Comparison of ENCODE assay signal across 8 cellular contexts in the genomic region with DNA sequence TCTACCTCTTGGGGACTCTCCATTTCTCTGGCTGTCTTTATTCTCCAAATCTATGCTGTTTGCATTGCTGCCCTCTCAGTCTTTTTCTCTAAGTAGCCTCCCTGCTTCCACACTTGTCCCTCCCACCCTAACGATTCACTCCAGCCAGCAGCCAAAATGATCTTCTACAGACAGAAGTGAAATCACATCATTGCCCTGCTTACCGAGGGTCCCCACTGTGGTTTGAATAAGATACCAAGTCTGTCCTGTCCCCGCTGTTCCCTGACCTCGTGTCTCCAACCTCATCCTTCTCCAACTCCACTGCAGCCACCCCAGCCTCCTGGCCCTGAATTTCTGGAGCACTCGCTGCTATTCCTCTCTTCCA. TPM values are rescaled to one million over a fixed set of nuclear protein-coding genes. Genes with fewer than 3 reads are reported as not detected.
DNase-seq lines count a peak whose midpoint lies in the region; ATAC-seq, FAIRE-seq and TF ChIP-seq lines count a peak whose summit lies in the region.

No MANE protein-coding gene starts in this region.

- no peak for TF ChIP-seq EP300 in HepG2 (IDR thresholded peaks at IDR 0.05; ENCODE audit: low read depth in 2 of 2, low read length in 2 of 2)
- TF ChIP-seq EP300 in HepG2 (CRISPR knock-in tag; IDR thresholded peaks at IDR 0.05; ENCODE audit: borderline replicate concordance), result no peak

- H3K27me3 Mint-ChIP-seq in astrocyte (ENCODE audit: low read depth, unreplicated experiment), result no peaks in the 10 kb centered on the region

- CTCF ChIA-PET in HepG2 (lab: Yijun Ruan, JAX; ENCODE audit: low intra/inter-chr PET ratio, low total read pairs), result interaction anchor here (0.6 to 1.4 kb wide), 4 partner anchors 31 to 119 kb away, joined by 3 to 13 read pairs (median 4); no protein-coding TSS in a partner anchor

- H3K27me3 ChIP-seq in astrocyte (ENCODE audit: insufficient read depth, low read length), result no peaks in the 10 kb centered on the region
- H3K27me3 ChIP-seq in HepG2 (ENCODE audit: control insufficient read depth in 1 of 2, insufficient read depth in 2 of 2, low read length in 2 of 2), result no peaks in the 10 kb centered on the region
- H3K27me3 ChIP-seq in testis, result no peaks in the 10 kb centered on the region

- 73% methylated on average over 5 of the region's 5 CpGs for WGBS in HepG2 (ENCODE audit: low lambda C conversion rate)
- 13 to 28% methylated on average over 5 of the region's 5 CpGs for WGBS in testis, 2 donors

- H3K4me1 ChIP-seq in astrocyte (ENCODE audit: insufficient read depth, low read length) (peaks cover 6% of the 10 kb centered on the region), HepG2 (ENCODE audit: insufficient read depth, low read length) (peaks cover 78% of the 10 kb centered on the region), testis (peaks cover 6% of the 10 kb centered on the region)

- H3K4me3 ChIP-seq in astrocyte (ENCODE audit: insufficient read depth, low read depth, low read length) (peak overlapping the region; percentile 45), HepG2 (replicated peaks in 1 of 3; ENCODE audit: insufficient read depth in 1 of 3, low read depth in 2 of 3, low read length in 3 of 3) (peak overlapping the region; percentile 24 to 58 (median 29); a peak in 5 of 6 replicates), testis (peak overlapping the region; percentile 19 to 42)

- peak overlapping the region; percentile 38 for H3K9ac ChIP-seq in astrocyte (ENCODE audit: low read length)
- peak overlapping the region; percentile 9; the same call in 1 of the 2 replicates for H3K9ac ChIP-seq in HepG2 (ENCODE audit: insufficient read depth, low read depth, low read length)

- BruUV-seq in HepG2 (replicated peaks; lab: Mats Ljungman, UMichigan), result no TSS peak

- H3K36me3 Mint-ChIP-seq in astrocyte (ENCODE audit: low read depth, unreplicated experiment), result peaks cover 1% of the 10 kb centered on the region

- TF ChIP-seq CTCF in astrocyte (IDR thresholded peaks at IDR 0.05; ENCODE audit: insufficient read depth, low read depth, low read length), result no peak
- TF ChIP-seq CTCF in HepG2 (CRISPR knock-in tag; IDR thresholded peaks at IDR 0.05), result no peak
- no peak for TF ChIP-seq CTCF in testis (IDR thresholded peaks at IDR 0.05)

- H4K20me1 ChIP-seq in astrocyte (ENCODE audit: insufficient read depth, low read length) (no peaks in the 10 kb centered on the region), HepG2 (ENCODE audit: insufficient read depth, low read length) (no peaks in the 10 kb centered on the region)

- TF ChIP-seq RAD21 in HepG2 (CRISPR knock-in tag; IDR thresholded peaks at IDR 0.05), result no peak

- FAIRE-seq in astrocyte (lab: Jason Lieb, UNC) (no peak), HepG2 (lab: Jason Lieb, UNC) (no peak)

- TF ChIP-seq POLR2A in HepG2 (IDR thresholded peaks at IDR 0.05; ENCODE audit: insufficient read depth in 1 of 2, low read depth in 2 of 2, low read length in 2 of 2) (no peak), testis (IDR thresholded peaks at IDR 0.05) (no peak)

- in situ Hi-C loops in HepG2 (cut with HindIII; ENCODE audit: extremely low pct_ligation_motif_present, low pct_unique_long_range_greater_than_20kb), result loop anchor here (5.0 kb wide), 1 partner anchor 120 kb away; no protein-coding TSS in a partner anchor

- H3K36me3 ChIP-seq in astrocyte (ENCODE audit: insufficient read depth, low read length) (no peaks in the 10 kb centered on the region), HepG2 (replicated peaks in 1 of 2; ENCODE audit: control insufficient read depth in 1 of 2, insufficient read depth in 2 of 2, low read length in 2 of 2) (no peaks in the 10 kb centered on the region; a peak in 1 of 5 replicates), testis (ENCODE audit: low read depth, missing control alignments) (no peaks in the 10 kb centered on the region)

- H3K9me3 ChIP-seq in astrocyte (ENCODE audit: insufficient read depth, low read depth, low read length) (no peaks in the 10 kb centered on the region), HepG2 (ENCODE audit: low read length) (no peaks in the 10 kb centered on the region), testis (no peaks in the 10 kb centered on the region)

- peak; percentile 47 for DNase-seq in NCI-H2227 (lab: John Stamatoyannopoulos, UW; ENCODE audit: unreplicated experiment)
- DNase-seq in NCI-H2227 treated with DMSO at 0.1 percent for 48 hours (lab: John Stamatoyannopoulos, UW), result no peak
- no peak for DNase-seq in astrocyte (ENCODE audit: low read depth)
- DNase-seq in HepG2 (ENCODE audit: low spot score), result no peak
- DNase-seq in testis, result no peak
- no peak for DNase-seq in stimulated activated CD4-positive, alpha-beta T cell treated with anti-CD3 and anti-CD28 coated beads, Interleukin-2, amount 100 ng/mL, for 48 hours
- no peak for DNase-seq in activated T-cell treated with anti-CD3 and anti-CD28 coated beads, Interleukin-2, amount 50 U/mL, for 48 hours

- H2AFZ ChIP-seq in astrocyte (ENCODE audit: low read depth, low read length) (peak overlapping the region; percentile 90), HepG2 (ENCODE audit: low read length) (peak overlapping the region; percentile 43)

- POLR2A ChIA-PET in HepG2 (lab: Yijun Ruan, JAX), result interaction anchor here (1.5 kb wide), 1 partner anchor 128 kb away, joined by 3 read pairs; a partner anchor contains a TSS

- intact Hi-C loops in HepG2 (cut with micrococcal nuclease; ENCODE audit: unreplicated experiment), result loop anchor here (1.0 to 2.0 kb wide), 2 partner anchors 45 to 119 kb away; no protein-coding TSS in a partner anchor
- intact Hi-C loops in testis (cut with DNase I; ENCODE audit: low total_unique reads), result no loop called here

- ATAC-seq in HepG2, result no peak
- ATAC-seq in GM21381 (IDR thresholded peaks at IDR 0.05; ENCODE audit: unreplicated experiment), result no peak

- no peaks in the 10 kb centered on the region for H3K9me3 Mint-ChIP-seq in astrocyte (ENCODE audit: unreplicated experiment)

- H3K4me2 ChIP-seq in astrocyte (ENCODE audit: low read length) (peak overlapping the region; percentile 85), HepG2 (ENCODE audit: low read depth, low read length) (peak overlapping the region; percentile 77)

- H3K4me1 Mint-ChIP-seq in astrocyte (ENCODE audit: low read depth, unreplicated experiment), result peaks cover 3% of the 10 kb centered on the region

- H3K4me3 Mint-ChIP-seq in astrocyte (ENCODE audit: unreplicated experiment), result no peak overlapping the region

- H3K79me2 ChIP-seq in astrocyte (ENCODE audit: insufficient read depth, low read length) (no peaks in the 10 kb centered on the region), HepG2 (ENCODE audit: insufficient read depth, low read length) (no peaks in the 10 kb centered on the region)

- H3K27ac ChIP-seq in astrocyte (ENCODE audit: low read depth, low read length) (no peak overlapping the region), HepG2 (ENCODE audit: extremely low read length, insufficient read depth, low read length) (peak overlapping the region; percentile 55), testis (peak overlapping the region; percentile 61 to 79)

- H3K27ac Mint-ChIP-seq in astrocyte (ENCODE audit: unreplicated experiment), result no peak overlapping the region

RNA-seq across cellular contexts. Expression of a gene that starts 11.5 kb away (rescaled TPM):
- total RNA-seq in astrocyte (not detected in 2 replicates), HepG2 (2016; rRNA removed; fragmentation: Illumina TruSeq; extraction: Trizol) (not detected in 2 replicates), testis (under 1 TPM in 1 of 2 donors, not detected in 1; 0.56 TPM)
- not detected in 2 replicates for total RNA-seq in HepG2 (2016; cell fraction: cytosol; rRNA removed; fragmentation: Illumina TruSeq; extraction: Trizol; ENCODE audit: low read depth)
- total RNA-seq in HepG2 (2016; cell fraction: insoluble cytoplasmic fraction; rRNA removed; fragmentation: Illumina TruSeq; extraction: Trizol), result not detected in 2 replicates
- total RNA-seq in HepG2 (2016; cell fraction: membrane; rRNA removed; fragmentation: Illumina TruSeq; extraction: Trizol), result not detected in 2 replicates
- not detected in 2 replicates for total RNA-seq in HepG2 (2016; cell fraction: nucleus; rRNA removed; fragmentation: Illumina TruSeq; extraction: Trizol)
- polyA plus RNA-seq in HepG2 (2011; rRNA removed) (not detected in 2 replicates), testis (ENCODE audit: insufficient read depth, low read depth, low replicate concordance) (0.25 TPM)
- polyA plus RNA-seq in HepG2 (2011; cell fraction: cytosol; rRNA removed), result not detected in 2 replicates
- not detected in 2 replicates for polyA plus RNA-seq in HepG2 (2011; cell fraction: nucleus; rRNA removed)
- not detected in 2 replicates for polyA plus RNA-seq in HepG2 (2012)
- polyA plus RNA-seq in HepG2 (2016; cell fraction: cytosol; fragmentation: Illumina TruSeq; extraction: Trizol; ENCODE audit: low read depth), result not detected in 2 replicates
- not detected in 2 replicates for polyA plus RNA-seq in HepG2 (2016; cell fraction: insoluble cytoplasmic fraction; fragmentation: Illumina TruSeq; extraction: Trizol; ENCODE audit: low read depth)
- not detected in 2 replicates for polyA plus RNA-seq in HepG2 (2016; cell fraction: membrane; fragmentation: Illumina TruSeq; extraction: Trizol; ENCODE audit: low read depth)
- polyA plus RNA-seq in HepG2 (2016; cell fraction: nucleus; fragmentation: Illumina TruSeq; extraction: Trizol; ENCODE audit: insufficient read depth, low read depth), result not detected in 2 replicates
- polyA minus RNA-seq in HepG2 (2011; rRNA and poly(A)+ RNA removed; ENCODE audit: low replicate concordance), result not detected in 2 replicates
- not detected in 2 replicates for polyA minus RNA-seq in HepG2 (2011; cell fraction: cytosol; rRNA and poly(A)+ RNA removed)
- not detected in 2 replicates for polyA minus RNA-seq in HepG2 (2011; cell fraction: nucleus; rRNA and poly(A)+ RNA removed)

RNA-seq across cellular contexts. Expression of a gene that starts 48.6 kb away (rescaled TPM):
- total RNA-seq in astrocyte (8.5 and 9.3 TPM in 2 replicates), HepG2 (2016; rRNA removed; fragmentation: Illumina TruSeq; extraction: Trizol) (4.8 and 5.3 TPM in 2 replicates), testis (10 to 100 TPM; 26.8 to 33.7 TPM)
- total RNA-seq in HepG2 (2016; cell fraction: cytosol; rRNA removed; fragmentation: Illumina TruSeq; extraction: Trizol; ENCODE audit: low read depth), result 0.88 and 1.0 TPM in 2 replicates
- total RNA-seq in HepG2 (2016; cell fraction: insoluble cytoplasmic fraction; rRNA removed; fragmentation: Illumina TruSeq; extraction: Trizol), result 4.7 and 5.1 TPM in 2 replicates
- total RNA-seq in HepG2 (2016; cell fraction: membrane; rRNA removed; fragmentation: Illumina TruSeq; extraction: Trizol), result 1.7 and 2.4 TPM in 2 replicates
- 11.4 and 12.3 TPM in 2 replicates for total RNA-seq in HepG2 (2016; cell fraction: nucleus; rRNA removed; fragmentation: Illumina TruSeq; extraction: Trizol)
- polyA plus RNA-seq in HepG2 (2011; rRNA removed) (6.9 and 7.8 TPM in 2 replicates), testis (ENCODE audit: insufficient read depth, low read depth, low replicate concordance) (6.0 TPM)
- 1.3 and 1.9 TPM in 2 replicates for polyA plus RNA-seq in HepG2 (2011; cell fraction: cytosol; rRNA removed)
- polyA plus RNA-seq in HepG2 (2011; cell fraction: nucleus; rRNA removed), result 15.7 and 19.6 TPM in 2 replicates
- 3.0 and 4.6 TPM in 2 replicates for polyA plus RNA-seq in HepG2 (2012)
- polyA plus RNA-seq in HepG2 (2016; cell fraction: cytosol; fragmentation: Illumina TruSeq; extraction: Trizol; ENCODE audit: low read depth), result 0.20 and 0.32 TPM in 2 replicates
- 4.3 and 4.8 TPM in 2 replicates for polyA plus RNA-seq in HepG2 (2016; cell fraction: insoluble cytoplasmic fraction; fragmentation: Illumina TruSeq; extraction: Trizol; ENCODE audit: low read depth)
- 0.69 and 0.77 TPM in 2 replicates for polyA plus RNA-seq in HepG2 (2016; cell fraction: membrane; fragmentation: Illumina TruSeq; extraction: Trizol; ENCODE audit: low read depth)
- 31.6 and 32.6 TPM in 2 replicates for polyA plus RNA-seq in HepG2 (2016; cell fraction: nucleus; fragmentation: Illumina TruSeq; extraction: Trizol; ENCODE audit: insufficient read depth, low read depth)
- 2.8 TPM in 1 of 2 replicates, not detected in the other for polyA minus RNA-seq in HepG2 (2011; rRNA and poly(A)+ RNA removed; ENCODE audit: low replicate concordance)
- polyA minus RNA-seq in HepG2 (2011; cell fraction: cytosol; rRNA and poly(A)+ RNA removed), result 1.7 and 1.8 TPM in 2 replicates
- 22.5 and 32.0 TPM in 2 replicates for polyA minus RNA-seq in HepG2 (2011; cell fraction: nucleus; rRNA and poly(A)+ RNA removed)
